Comparison of ENCODE assay signal across 1 cellular context in genomic region chr5:58260243-58260642, GRCh38.
TF ChIP-seq lines count a peak whose summit lies in the region.

No MANE protein-coding gene starts in this region.

TF ChIP-seq in GM23338, 12 proteins besides CTCF, POLR2A, EP300 and RAD21 (continued from another document):
- TF ChIP-seq ETS1 (IDR thresholded peaks at IDR 0.05) (no peak), ZNF114 (CRISPR knock-in tag; IDR thresholded peaks at IDR 0.05) (no peak), EZH2 (IDR thresholded peaks at IDR 0.05; ENCODE audit: low read depth, unreplicated experiment) (no peak), STAT1 (IDR thresholded peaks at IDR 0.05; ENCODE audit: unreplicated experiment) (no peak), JUNB (IDR thresholded peaks at IDR 0.05; ENCODE audit: unreplicated experiment) (no peak), EZH2phosphoT487 (IDR thresholded peaks at IDR 0.05; ENCODE audit: unreplicated experiment) (no peak), NANOG (IDR thresholded peaks at IDR 0.05; ENCODE audit: borderline replicate concordance) (no peak)
- TF ChIP-seq, protein P1, sequence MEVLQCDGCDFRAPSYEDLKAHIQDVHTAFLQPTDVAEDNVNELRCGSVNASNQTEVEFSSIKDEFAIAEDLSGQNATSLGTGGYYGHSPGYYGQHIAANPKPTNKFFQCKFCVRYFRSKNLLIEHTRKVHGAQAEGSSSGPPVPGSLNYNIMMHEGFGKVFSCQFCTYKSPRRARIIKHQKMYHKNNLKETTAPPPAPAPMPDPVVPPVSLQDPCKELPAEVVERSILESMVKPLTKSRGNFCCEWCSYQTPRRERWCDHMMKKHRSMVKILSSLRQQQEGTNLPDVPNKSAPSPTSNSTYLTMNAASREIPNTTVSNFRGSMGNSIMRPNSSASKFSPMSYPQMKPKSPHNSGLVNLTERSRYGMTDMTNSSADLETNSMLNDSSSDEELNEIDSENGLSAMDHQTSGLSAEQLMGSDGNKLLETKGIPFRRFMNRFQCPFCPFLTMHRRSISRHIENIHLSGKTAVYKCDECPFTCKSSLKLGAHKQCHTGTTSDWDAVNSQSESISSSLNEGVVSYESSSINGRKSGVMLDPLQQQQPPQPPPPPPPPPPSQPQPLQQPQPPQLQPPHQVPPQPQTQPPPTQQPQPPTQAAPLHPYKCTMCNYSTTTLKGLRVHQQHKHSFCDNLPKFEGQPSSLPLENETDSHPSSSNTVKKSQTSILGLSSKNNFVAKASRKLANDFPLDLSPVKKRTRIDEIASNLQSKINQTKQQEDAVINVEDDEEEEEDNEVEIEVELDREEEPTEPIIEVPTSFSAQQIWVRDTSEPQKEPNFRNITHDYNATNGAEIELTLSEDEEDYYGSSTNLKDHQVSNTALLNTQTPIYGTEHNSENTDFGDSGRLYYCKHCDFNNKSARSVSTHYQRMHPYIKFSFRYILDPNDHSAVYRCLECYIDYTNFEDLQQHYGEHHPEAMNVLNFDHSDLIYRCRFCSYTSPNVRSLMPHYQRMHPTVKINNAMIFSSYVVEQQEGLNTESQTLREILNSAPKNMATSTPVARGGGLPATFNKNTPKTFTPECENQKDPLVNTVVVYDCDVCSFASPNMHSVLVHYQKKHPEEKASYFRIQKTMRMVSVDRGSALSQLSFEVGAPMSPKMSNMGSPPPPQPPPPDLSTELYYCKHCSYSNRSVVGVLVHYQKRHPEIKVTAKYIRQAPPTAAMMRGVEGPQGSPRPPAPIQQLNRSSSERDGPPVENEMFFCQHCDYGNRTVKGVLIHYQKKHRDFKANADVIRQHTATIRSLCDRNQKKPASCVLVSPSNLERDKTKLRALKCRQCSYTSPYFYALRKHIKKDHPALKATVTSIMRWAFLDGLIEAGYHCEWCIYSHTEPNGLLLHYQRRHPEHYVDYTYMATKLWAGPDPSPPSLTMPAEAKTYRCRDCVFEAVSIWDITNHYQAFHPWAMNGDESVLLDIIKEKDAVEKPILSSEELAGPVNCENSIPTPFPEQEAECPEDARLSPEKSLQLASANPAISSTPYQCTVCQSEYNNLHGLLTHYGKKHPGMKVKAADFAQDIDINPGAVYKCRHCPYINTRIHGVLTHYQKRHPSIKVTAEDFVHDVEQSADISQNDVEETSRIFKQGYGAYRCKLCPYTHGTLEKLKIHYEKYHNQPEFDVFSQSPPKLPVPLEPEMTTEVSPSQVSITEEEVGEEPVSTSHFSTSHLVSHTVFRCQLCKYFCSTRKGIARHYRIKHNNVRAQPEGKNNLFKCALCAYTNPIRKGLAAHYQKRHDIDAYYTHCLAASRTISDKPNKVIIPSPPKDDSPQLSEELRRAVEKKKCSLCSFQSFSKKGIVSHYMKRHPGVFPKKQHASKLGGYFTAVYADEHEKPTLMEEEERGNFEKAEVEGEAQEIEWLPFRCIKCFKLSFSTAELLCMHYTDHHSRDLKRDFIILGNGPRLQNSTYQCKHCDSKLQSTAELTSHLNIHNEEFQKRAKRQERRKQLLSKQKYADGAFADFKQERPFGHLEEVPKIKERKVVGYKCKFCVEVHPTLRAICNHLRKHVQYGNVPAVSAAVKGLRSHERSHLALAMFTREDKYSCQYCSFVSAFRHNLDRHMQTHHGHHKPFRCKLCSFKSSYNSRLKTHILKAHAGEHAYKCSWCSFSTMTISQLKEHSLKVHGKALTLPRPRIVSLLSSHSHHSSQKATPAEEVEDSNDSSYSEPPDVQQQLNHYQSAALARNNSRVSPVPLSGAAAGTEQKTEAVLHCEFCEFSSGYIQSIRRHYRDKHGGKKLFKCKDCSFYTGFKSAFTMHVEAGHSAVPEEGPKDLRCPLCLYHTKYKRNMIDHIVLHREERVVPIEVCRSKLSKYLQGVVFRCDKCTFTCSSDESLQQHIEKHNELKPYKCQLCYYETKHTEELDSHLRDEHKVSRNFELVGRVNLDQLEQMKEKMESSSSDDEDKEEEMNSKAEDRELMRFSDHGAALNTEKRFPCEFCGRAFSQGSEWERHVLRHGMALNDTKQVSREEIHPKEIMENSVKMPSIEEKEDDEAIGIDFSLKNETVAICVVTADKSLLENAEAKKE (CRISPR knock-in tag; IDR thresholded peaks at IDR 0.05) = no peak
TF ChIP-seq in GM23338: peak in this region for 0.
